Comparison of ENCODE assay signal across 10 cellular contexts in genomic region chr4:106306561-106306960, GRCh38.
"Had no signal": no experiment of that assay in that cellular context is flagged by ENCODE, and none has a peak within 500 bp of the region (broad histone marks: within the 10 kb centered on the region; RNA-seq: fewer than 3 reads in every experiment).

No MANE protein-coding gene starts in this region.

- H3K4me3 ChIP-seq: GM23338 had no signal

- FAIRE-seq: H1, H54, HepG2 had no signal

- DNase-seq: H9, HCEC 1CT, HFFc6, KBM-7 had no signal

- H3K27ac ChIP-seq: HL-60, KMS-11 had no signal

- ATAC-seq: GM23338, HepG2 had no signal
